ENCODE assay signal across 8 cellular contexts in genomic region chr6:110039364-110039995, GRCh38.
A peak's percentile ranks its signal among the peaks of the same experiment; 100 is the strongest.
DNase-seq lines count a peak whose midpoint lies in the region; ATAC-seq and TF ChIP-seq lines count a peak whose summit lies in the region.

No MANE protein-coding gene starts in this region.

- no peaks in the 10 kb centered on the region for H3K36me3 Mint-ChIP-seq in activated CD4-positive, alpha-beta T cell treated with anti-CD3 and anti-CD28 coated beads for 36 hours (ENCODE audit: low read depth)

- intact Hi-C loops in activated CD4-positive, alpha-beta T cell treated with anti-CD3 and anti-CD28 coated beads for 36 hours (cut with DNase I, micrococcal nuclease), result loop anchor here (1.0 to 5.0 kb wide), 6 partner anchors 77 to 512 kb away; partner anchors contain the start of genes AK9 (in 1 of the 2) and FIG4 (in 1 of the 2)
- intact Hi-C loops in colonic mucosa (cut with DNase I), result no loop called here

- H3K9me3 ChIP-seq in BLaER1 (no peaks in the 10 kb centered on the region), colonic mucosa (no peaks in the 10 kb centered on the region)

- H3K27me3 Mint-ChIP-seq in activated CD4-positive, alpha-beta T cell treated with anti-CD3 and anti-CD28 coated beads for 36 hours, result no peaks in the 10 kb centered on the region

- peaks cover 13% of the 10 kb centered on the region for H3K4me1 Mint-ChIP-seq in activated CD4-positive, alpha-beta T cell treated with anti-CD3 and anti-CD28 coated beads for 36 hours

- H3K4me1 ChIP-seq in BLaER1 (peaks cover 60% of the 10 kb centered on the region), colonic mucosa (no peaks in the 10 kb centered on the region)

- TF ChIP-seq CTCF in colonic mucosa (IDR thresholded peaks at IDR 0.05), result peak; percentile 81

- H4K20me1 ChIP-seq in BLaER1, result no peaks in the 10 kb centered on the region

- peak; percentile 80 for ATAC-seq in HG03442 (IDR thresholded peaks at IDR 0.05; ENCODE audit: unreplicated experiment)
- ATAC-seq in activated CD4-positive, alpha-beta T cell treated with anti-CD3 and anti-CD28 coated beads for 36 hours, result peak; percentile 87

- POLR2A ChIA-PET in activated CD4-positive, alpha-beta T cell treated with anti-CD3 and anti-CD28 coated beads for 36 hours (lab: Charles Lee), result interaction anchor here (0.5 to 0.6 kb wide), 2 partner anchors 83 to 845 kb away, joined by 3 read pairs; no protein-coding TSS in a partner anchor

- CTCF ChIA-PET in activated CD4-positive, alpha-beta T cell treated with anti-CD3 and anti-CD28 coated beads for 36 hours (lab: Charles Lee), result interaction anchor here (0.6 to 6.0 kb wide), 94 partner anchors 9 to 982 kb away, joined by 3 to 135 read pairs (median 4); partner anchors contain the start of genes AK9, FIG4 and WASF1

- H3K4me3 ChIP-seq in BLaER1, result peak overlapping the region; percentile 50
- H3K4me3 ChIP-seq in colonic mucosa, result peak overlapping the region; percentile 40

- peak overlapping the region; percentile 79 for H3K4me3 Mint-ChIP-seq in activated CD4-positive, alpha-beta T cell treated with anti-CD3 and anti-CD28 coated beads for 36 hours

- H3K36me3 ChIP-seq in BLaER1, result no peaks in the 10 kb centered on the region
- no peaks in the 10 kb centered on the region for H3K36me3 ChIP-seq in colonic mucosa

- H3K27me3 ChIP-seq in BLaER1 (no peaks in the 10 kb centered on the region), colonic mucosa (no peaks in the 10 kb centered on the region)

- DNase-seq in GM19240 (ENCODE audit: insufficient read length, low spot score), result peak; percentile 62
- peak; percentile 70 for DNase-seq in NCI-H460 (ENCODE audit: extremely low read depth, low read depth)
- DNase-seq in activated CD4-positive, alpha-beta T cell treated with anti-CD3 and anti-CD28 coated beads for 36 hours, result peak; percentile 92
- peak; percentile 91 for DNase-seq in colonic mucosa
- peak; percentile 89 for DNase-seq in kidney tubule cell (ENCODE audit: low spot score)
- peak; percentile 72 to 76 for DNase-seq in stimulated activated CD4-positive, alpha-beta T cell treated with anti-CD3 and anti-CD28 coated beads, Interleukin-1b, Interleukin-23, amount 100 ng/mL, for 4 hours (ENCODE audit: low read depth in 2 of 2)

- H3K9ac ChIP-seq in BLaER1, result peak overlapping the region; percentile 49
- peak overlapping the region in 1 of 2 donors; percentile 20 for H3K9ac ChIP-seq in colonic mucosa (ENCODE audit: low read depth in 2 of 2, low read length in 2 of 2)

- H3K4me2 ChIP-seq in BLaER1, result peak overlapping the region; percentile 86

- no peaks in the 10 kb centered on the region for H3K9me3 Mint-ChIP-seq in activated CD4-positive, alpha-beta T cell treated with anti-CD3 and anti-CD28 coated beads for 36 hours (ENCODE audit: low read depth)

- peak overlapping the region; percentile 98 for H3K27ac Mint-ChIP-seq in activated CD4-positive, alpha-beta T cell treated with anti-CD3 and anti-CD28 coated beads for 36 hours

- peak overlapping the region; percentile 76 for H3K27ac ChIP-seq in BLaER1
- peak overlapping the region; percentile 32 for H3K27ac ChIP-seq in colonic mucosa

Comparison
In these comparisons a context has a peak if more than half of its experiments do, and no peak if none do; other contexts are left out.
1. Peak in every context shown above with its lines: DNase-seq, ATAC-seq, H3K4me3 ChIP-seq and H3K27ac ChIP-seq.